In the genomic region with DNA sequence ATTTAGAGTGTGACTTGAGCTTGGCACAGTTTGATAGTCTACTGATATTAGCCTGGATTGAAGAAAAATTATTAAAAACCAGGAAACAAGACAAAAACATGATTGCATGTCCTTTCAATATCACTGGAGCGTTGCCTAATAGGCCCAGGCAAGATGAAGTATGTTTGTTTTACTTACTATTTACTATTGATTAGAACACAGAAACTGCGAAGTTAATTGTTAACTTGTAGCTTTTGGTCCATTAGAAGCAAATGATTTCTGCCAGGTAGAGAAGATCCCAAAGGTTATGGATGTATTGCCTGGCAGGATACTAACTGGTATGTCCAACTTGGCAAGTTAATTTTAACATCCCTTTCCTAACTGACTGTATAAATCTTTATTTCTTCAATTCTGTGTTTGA, we compare ENCODE assay signal across 19 cellular contexts.
A peak's percentile ranks its signal among the peaks of the same experiment; 100 is the strongest.
DNase-seq lines count a peak whose midpoint lies in the region; ATAC-seq, FAIRE-seq and TF ChIP-seq lines count a peak whose summit lies in the region.
"Had no signal": no experiment of that assay in that cellular context is flagged by ENCODE, and none has a peak within 500 bp of the region (broad histone marks: within the 10 kb centered on the region; RNA-seq: fewer than 3 reads in every experiment).

No MANE protein-coding gene starts in this region.

- H3K27me3 ChIP-seq in liver (ENCODE audit: control insufficient read depth in 4 of 4, insufficient read depth in 4 of 4, low read length in 3 of 4), result no peaks in the 10 kb centered on the region
- no peaks in the 10 kb centered on the region for H3K27me3 ChIP-seq in CD8-positive, alpha-beta memory T cell (ENCODE audit: insufficient read depth, low read length, poor library complexity, severe bottlenecking)

- no peak overlapping the region for H3K27ac Mint-ChIP-seq in CD8-positive, alpha-beta memory T cell
- H3K27ac Mint-ChIP-seq: CD4-positive, alpha-beta memory T cell; HFFc6 had no signal

- CTCF ChIA-PET in CD8-positive, alpha-beta memory T cell (lab: Charles Lee), result no interaction called here

- H3K27ac ChIP-seq in liver (ENCODE audit: low read depth in 1 of 2, low read length in 2 of 2), result no peak overlapping the region
- H3K27ac ChIP-seq in CD8-positive, alpha-beta memory T cell (ENCODE audit: low read depth, low read length), result no peak overlapping the region

- H3K9me3 ChIP-seq in liver (ENCODE audit: control insufficient read depth in 4 of 4, low read length in 3 of 4), result peaks cover 0 to 2% (median under 1%) of the 10 kb centered on the region in 4 donors
- H3K9me3 ChIP-seq in CD8-positive, alpha-beta memory T cell (ENCODE audit: low read length), result no peaks in the 10 kb centered on the region
- H3K9me3 ChIP-seq: HAP-1 had no signal

- POLR2A ChIA-PET in CD8-positive, alpha-beta memory T cell (lab: Charles Lee), result no interaction called here

- WGBS in liver, result 34% methylated on average over 2 of the region's 2 CpGs

- no peak overlapping the region for H3K4me3 ChIP-seq in liver (ENCODE audit: low read depth in 1 of 3, low read length in 3 of 3)
- no peak overlapping the region for H3K4me3 ChIP-seq in CD8-positive, alpha-beta memory T cell (ENCODE audit: low read length)
- H3K4me3 ChIP-seq: HAP-1 had no signal

- intact Hi-C loops in posterior cingulate gyrus (cut with DNase I), result no loop called here

- ATAC-seq in HG03135 (IDR thresholded peaks at IDR 0.05; ENCODE audit: unreplicated experiment), result no peak

- H3K4me1 Mint-ChIP-seq in CD8-positive, alpha-beta memory T cell, result no peaks in the 10 kb centered on the region
- H3K4me1 Mint-ChIP-seq: CD4-positive, alpha-beta memory T cell had no signal

- no peak overlapping the region for H3K9ac ChIP-seq in liver (ENCODE audit: low read depth in 1 of 2, low read length in 2 of 2)

- peaks cover 0 to 3% (median 0%) of the 10 kb centered on the region in 5 donors for H3K9me3 Mint-ChIP-seq in CD8-positive, alpha-beta memory T cell

- peaks cover 0 to 11% (median 5%) of the 10 kb centered on the region in 4 donors for H3K4me1 ChIP-seq in liver (ENCODE audit: control insufficient read depth in 4 of 4, insufficient read depth in 4 of 4, low read length in 3 of 4)
- no peaks in the 10 kb centered on the region for H3K4me1 ChIP-seq in CD8-positive, alpha-beta memory T cell (ENCODE audit: insufficient read depth, low read length)
- H3K4me1 ChIP-seq: Caco-2, HAP-1 had no signal

- no peak for TF ChIP-seq CTCF in liver (IDR thresholded peaks at IDR 0.05; ENCODE audit: low read depth, low read length, missing input control)

- H3K36me3 Mint-ChIP-seq in CD8-positive, alpha-beta memory T cell, result no peaks in the 10 kb centered on the region
- H3K36me3 Mint-ChIP-seq: CD4-positive, alpha-beta memory T cell had no signal

- FAIRE-seq in islet of Langerhans (lab: Jason Lieb, UNC), result peak; percentile 38
- FAIRE-seq: D721Med, G401.6, GM12892, H54 had no signal

- DNase-seq in HuH-7 (ENCODE audit: low spot score), result peak; percentile 40
- DNase-seq in D341Med (ENCODE audit: low spot score), result no peak
- no peak for DNase-seq in CD8-positive, alpha-beta memory T cell
- DNase-seq in posterior cingulate gyrus, result no peak
- DNase-seq: C1 segment of cervical spinal cord; Caco-2; CD4-positive, alpha-beta memory T cell; DMS 273 treated with DMSO at 0.1 percent for 48 hours; DND-41; GOT3; HFFc6 had no signal

- no peaks in the 10 kb centered on the region for H3K36me3 ChIP-seq in liver (ENCODE audit: control insufficient read depth in 4 of 4, insufficient read depth in 3 of 4, low read depth in 1 of 4, low read length in 3 of 4)
- no peaks in the 10 kb centered on the region for H3K36me3 ChIP-seq in CD8-positive, alpha-beta memory T cell (ENCODE audit: insufficient read depth, low read length)
- H3K36me3 ChIP-seq: HAP-1 had no signal

- peaks cover 0 to 2% of the 10 kb centered on the region in 2 donors for H3K27me3 Mint-ChIP-seq in CD8-positive, alpha-beta memory T cell

- TF ChIP-seq RAD21 in liver (IDR thresholded peaks at IDR 0.05), result peak in 1 of 2 donors; percentile 21

- H3K4me3 Mint-ChIP-seq in CD8-positive, alpha-beta memory T cell, result no peak overlapping the region
- H3K4me3 Mint-ChIP-seq: CD4-positive, alpha-beta memory T cell; HFFc6 had no signal

TF ChIP-seq in liver, 16 proteins besides CTCF, POLR2A, EP300 and RAD21:
- TF ChIP-seq, protein P1, sequence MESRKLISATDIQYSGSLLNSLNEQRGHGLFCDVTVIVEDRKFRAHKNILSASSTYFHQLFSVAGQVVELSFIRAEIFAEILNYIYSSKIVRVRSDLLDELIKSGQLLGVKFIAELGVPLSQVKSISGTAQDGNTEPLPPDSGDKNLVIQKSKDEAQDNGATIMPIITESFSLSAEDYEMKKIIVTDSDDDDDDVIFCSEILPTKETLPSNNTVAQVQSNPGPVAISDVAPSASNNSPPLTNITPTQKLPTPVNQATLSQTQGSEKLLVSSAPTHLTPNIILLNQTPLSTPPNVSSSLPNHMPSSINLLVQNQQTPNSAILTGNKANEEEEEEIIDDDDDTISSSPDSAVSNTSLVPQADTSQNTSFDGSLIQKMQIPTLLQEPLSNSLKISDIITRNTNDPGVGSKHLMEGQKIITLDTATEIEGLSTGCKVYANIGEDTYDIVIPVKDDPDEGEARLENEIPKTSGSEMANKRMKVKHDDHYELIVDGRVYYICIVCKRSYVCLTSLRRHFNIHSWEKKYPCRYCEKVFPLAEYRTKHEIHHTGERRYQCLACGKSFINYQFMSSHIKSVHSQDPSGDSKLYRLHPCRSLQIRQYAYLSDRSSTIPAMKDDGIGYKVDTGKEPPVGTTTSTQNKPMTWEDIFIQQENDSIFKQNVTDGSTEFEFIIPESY (IDR thresholded peaks at IDR 0.05), result peak; percentile 54
- TF ChIP-seq YY1 (IDR thresholded peaks at IDR 0.05) (peak; percentile 70), RXRA (IDR thresholded peaks at IDR 0.05) (peak in 1 of 2 donors; percentile 60), HNF4A (conservative IDR thresholded peaks at IDR 0.05) (peak; percentile 46 to 53), FOXA2 (IDR thresholded peaks at IDR 0.05) (peak; percentile 54), SP1 (IDR thresholded peaks at IDR 0.05) (peak; percentile 30), GABPA (IDR thresholded peaks at IDR 0.05 in 1 of 2, conservative IDR thresholded peaks at IDR 0.05 in 1 of 2) (no peak)
- TF ChIP-seq, protein P2, sequence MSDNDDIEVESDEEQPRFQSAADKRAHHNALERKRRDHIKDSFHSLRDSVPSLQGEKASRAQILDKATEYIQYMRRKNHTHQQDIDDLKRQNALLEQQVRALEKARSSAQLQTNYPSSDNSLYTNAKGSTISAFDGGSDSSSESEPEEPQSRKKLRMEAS (IDR thresholded peaks at IDR 0.05), result peak; percentile 9
- TF ChIP-seq, protein P3, sequence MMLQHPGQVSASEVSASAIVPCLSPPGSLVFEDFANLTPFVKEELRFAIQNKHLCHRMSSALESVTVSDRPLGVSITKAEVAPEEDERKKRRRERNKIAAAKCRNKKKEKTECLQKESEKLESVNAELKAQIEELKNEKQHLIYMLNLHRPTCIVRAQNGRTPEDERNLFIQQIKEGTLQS (IDR thresholded peaks at IDR 0.05), result no peak
